In the genomic region with DNA sequence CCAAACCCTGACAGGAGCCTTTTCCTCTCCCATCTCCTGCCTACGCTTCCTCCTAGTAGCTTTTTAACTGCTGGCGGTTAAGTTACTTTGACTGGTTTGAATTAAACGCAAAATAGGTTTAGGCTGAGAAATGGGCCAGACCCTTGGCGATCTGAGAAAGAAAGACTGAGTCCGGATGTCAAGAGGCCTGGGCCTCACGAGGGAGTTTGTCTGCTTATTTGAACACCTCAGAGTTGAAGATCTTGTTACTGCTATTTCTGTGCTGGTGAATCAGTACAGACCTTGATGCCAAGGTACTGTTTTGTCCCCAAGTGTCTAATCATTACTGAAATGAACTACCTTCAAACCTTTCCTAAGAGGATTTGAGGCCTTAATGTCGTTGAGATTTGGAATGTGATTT, we compare ENCODE assay signal across 8 cellular contexts. TPM values are rescaled to one million over a fixed set of nuclear protein-coding genes. Genes with fewer than 3 reads are reported as not detected.
DNase-seq lines count a peak whose midpoint lies in the region; ATAC-seq and TF ChIP-seq lines count a peak whose summit lies in the region.

No MANE protein-coding gene starts in this region.

- DNase-seq in GM23248 (no peak), right atrium auricular region (ENCODE audit: low spot score) (no peak), gastrocnemius medialis (peak; percentile 26 to 63), iPS-NIHi7 (ENCODE audit: extremely low spot score) (no peak), NCI-H524 treated with DMSO at 0.1 percent for 48 hours (lab: John Stamatoyannopoulos, UW) (no peak)
- peak; percentile 22 for DNase-seq in activated CD4-positive, alpha-beta memory T cell treated with anti-CD3 and anti-CD28 coated beads for 36 hours

- CTCF ChIA-PET in activated CD4-positive, alpha-beta memory T cell treated with anti-CD3 and anti-CD28 coated beads for 36 hours (lab: Charles Lee) = interaction anchor here (1.7 kb wide), 1 partner anchor 533 kb away, joined by 4 read pairs; no protein-coding TSS in a partner anchor

- H3K9me2 ChIP-seq in GM23248 (ENCODE audit: insufficient read depth) = no peaks in the 10 kb centered on the region

- peak overlapping the region; percentile 35 for H3K27ac Mint-ChIP-seq in activated CD4-positive, alpha-beta memory T cell treated with anti-CD3 and anti-CD28 coated beads for 36 hours

- TF ChIP-seq CTCF in right atrium auricular region (IDR thresholded peaks at IDR 0.05) (no peak), gastrocnemius medialis (IDR thresholded peaks at IDR 0.05 in 4 of 5, conservative IDR thresholded peaks at IDR 0.05 in 1 of 5) (no peak)

- peaks cover 20% of the 10 kb centered on the region for H3K4me1 Mint-ChIP-seq in activated CD4-positive, alpha-beta memory T cell treated with anti-CD3 and anti-CD28 coated beads for 36 hours (ENCODE audit: low read depth)

- H3K79me2 ChIP-seq in GM23248 (ENCODE audit: insufficient read depth) = no peaks in the 10 kb centered on the region

- intact Hi-C loops in activated CD4-positive, alpha-beta memory T cell treated with anti-CD3 and anti-CD28 coated beads for 36 hours (cut with micrococcal nuclease) = no loop called here
- intact Hi-C loops in gastrocnemius medialis (cut with DNase I; ENCODE audit: low total_unique reads) = no loop called here

- H3F3A ChIP-seq in GM23248 (ENCODE audit: insufficient read depth) = no peaks in the 10 kb centered on the region

- no peaks in the 10 kb centered on the region; the same call in 1 of the 2 replicates for H3K4me1 ChIP-seq in GM23248 (ENCODE audit: insufficient read depth)
- H3K4me1 ChIP-seq in right atrium auricular region = peaks cover 0 to 5% of the 10 kb centered on the region in 2 donors
- peaks cover 11% of the 10 kb centered on the region in 2 donors for H3K4me1 ChIP-seq in gastrocnemius medialis

- no peaks in the 10 kb centered on the region for H3K36me3 ChIP-seq in GM23248 (ENCODE audit: low read depth)
- no peaks in the 10 kb centered on the region for H3K36me3 ChIP-seq in right atrium auricular region
- no peaks in the 10 kb centered on the region for H3K36me3 ChIP-seq in gastrocnemius medialis

- H3K4me2 ChIP-seq in GM23248 (ENCODE audit: unreplicated experiment) = peak overlapping the region; percentile 92

- H4K20me1 ChIP-seq in GM23248 (ENCODE audit: insufficient read depth) = no peaks in the 10 kb centered on the region

- no peak overlapping the region for H3K27ac ChIP-seq in GM23248
- peak overlapping the region in 1 of 2 donors; percentile 32 for H3K27ac ChIP-seq in right atrium auricular region
- H3K27ac ChIP-seq in gastrocnemius medialis = peak overlapping the region; percentile 87 to 97 (median 92)

- in situ Hi-C loops in GM23248 (cut with MboI) (no loop called here), gastrocnemius medialis (cut with MboI; ENCODE audit: low sequenced_read_pairs in 4 of 4) (no loop called here)

- H3K9me3 Mint-ChIP-seq in activated CD4-positive, alpha-beta memory T cell treated with anti-CD3 and anti-CD28 coated beads for 36 hours = no peaks in the 10 kb centered on the region

- H3K27me3 Mint-ChIP-seq in activated CD4-positive, alpha-beta memory T cell treated with anti-CD3 and anti-CD28 coated beads for 36 hours = peaks cover 31% of the 10 kb centered on the region

- H2AFZ ChIP-seq in GM23248 = peak overlapping the region; percentile 96

- H3K36me3 Mint-ChIP-seq in activated CD4-positive, alpha-beta memory T cell treated with anti-CD3 and anti-CD28 coated beads for 36 hours = no peaks in the 10 kb centered on the region

- WGBS in GM23248 (ENCODE audit: low coverage in 1 of 2, low lambda C conversion rate in 2 of 2, missing lambda C conversion rate in 2 of 2), 2 experiments = 47 to 48% methylated on average over 7 of the region's 7 CpGs

- peak in 1 of 2 donors; percentile 12 for TF ChIP-seq POLR2A in gastrocnemius medialis (IDR thresholded peaks at IDR 0.05)

- ATAC-seq in gastrocnemius medialis (peak; percentile 83 to 88), HG02981 (IDR thresholded peaks at IDR 0.05; ENCODE audit: unreplicated experiment) (no peak), GM21423 (IDR thresholded peaks at IDR 0.05; ENCODE audit: unreplicated experiment) (no peak)

- POLR2A ChIA-PET in activated CD4-positive, alpha-beta memory T cell treated with anti-CD3 and anti-CD28 coated beads for 36 hours (lab: Charles Lee) = no interaction called here

- no peaks in the 10 kb centered on the region for H3K9me3 ChIP-seq in GM23248 (ENCODE audit: low read depth)
- no peaks in the 10 kb centered on the region for H3K9me3 ChIP-seq in right atrium auricular region
- no peaks in the 10 kb centered on the region for H3K9me3 ChIP-seq in gastrocnemius medialis

- H3K4me3 ChIP-seq in GM23248 = peak overlapping the region; percentile 76
- peak overlapping the region; percentile 36 to 49 for H3K4me3 ChIP-seq in right atrium auricular region
- peak overlapping the region; percentile 47 to 80 (median 60) for H3K4me3 ChIP-seq in gastrocnemius medialis

- peaks cover 36% of the 10 kb centered on the region for H3K27me3 ChIP-seq in GM23248 (replicated peaks; ENCODE audit: insufficient read depth)
- H3K27me3 ChIP-seq in right atrium auricular region = no peaks in the 10 kb centered on the region
- H3K27me3 ChIP-seq in gastrocnemius medialis = no peaks in the 10 kb centered on the region

- peak overlapping the region; percentile 67 for H3K4me3 Mint-ChIP-seq in activated CD4-positive, alpha-beta memory T cell treated with anti-CD3 and anti-CD28 coated beads for 36 hours

- peak overlapping the region; percentile 72 for H3K9ac ChIP-seq in GM23248

RNA-seq across cellular contexts. Expression of a gene that starts 0.8 kb away (rescaled TPM):
- 2.0 and 2.2 TPM in 2 replicates for total RNA-seq in GM23248 (2014; rRNA removed; shearing (Covaris generic))
- polyA plus RNA-seq in GM23248 (2016; fragmentation: Nextera tagmentation; extraction: Ambion mirVana) = 0.93 and 1.4 TPM in 2 replicates
- total RNA-seq in activated CD4-positive, alpha-beta memory T cell treated with anti-CD3 and anti-CD28 coated beads for 36 hours = under 1 TPM in 1 of 2 experiments, not detected in 1; 0.05 TPM
- total RNA-seq in right atrium auricular region (1 to 10 TPM; 2.4 to 3.1 TPM), gastrocnemius medialis (1 to 10 TPM; 2.6 to 6.6 (median 4.2) TPM)

Comparison
In these comparisons a context has a peak if more than half of its experiments do, and no peak if none do; other contexts are left out.
1. DNase-seq: peak in activated CD4-positive, alpha-beta memory T cell treated with anti-CD3 and anti-CD28 coated beads for 36 hours (single experiment) and gastrocnemius medialis (2 of 2); none in GM23248 (single experiment), right atrium auricular region (single experiment), iPS-NIHi7 (single experiment) and NCI-H524 treated with DMSO at 0.1 percent for 48 hours (single experiment).
2. ATAC-seq: peak in gastrocnemius medialis (2 of 2); none in HG02981 (single experiment) and GM21423 (single experiment).
3. Peak in every context shown above with its lines, with median percentiles within 50 percentile points of each other: H3K4me3 ChIP-seq.